ENCODE assay signal across 11 cellular contexts in the genomic region with DNA sequence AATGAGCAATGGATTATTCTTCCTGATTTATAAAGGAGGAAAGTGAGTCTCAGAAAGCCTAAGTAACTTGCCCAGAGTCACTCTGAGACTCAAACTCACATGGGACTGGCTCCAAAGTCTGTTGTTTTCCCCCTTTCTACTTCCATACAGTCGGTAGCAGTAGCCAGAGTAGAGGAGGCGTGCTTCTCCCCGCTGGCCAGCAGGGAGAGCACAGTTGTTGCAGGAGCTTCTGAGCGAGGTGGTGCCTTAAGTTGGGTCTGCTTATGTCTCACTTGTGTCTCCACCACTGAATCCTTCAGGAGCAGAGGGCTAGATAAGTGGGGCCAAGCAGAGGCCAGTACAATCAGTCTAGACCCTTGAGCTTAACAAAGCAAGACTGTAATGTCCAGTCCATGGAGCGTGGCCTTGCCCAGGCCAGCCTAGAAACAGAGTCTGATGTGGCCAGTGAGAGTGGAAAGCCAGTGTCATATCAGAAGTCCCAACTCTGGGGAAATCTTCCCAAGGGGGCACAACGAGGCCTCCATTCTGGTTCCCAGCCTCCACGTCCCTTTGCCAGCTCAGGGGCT.
DNase-seq lines count a peak whose midpoint lies in the region; ATAC-seq and TF ChIP-seq lines count a peak whose summit lies in the region.
"Had no signal": no experiment of that assay in that cellular context is flagged by ENCODE, and none has a peak within 500 bp of the region (broad histone marks: within the 10 kb centered on the region; RNA-seq: fewer than 3 reads in every experiment).

No MANE protein-coding gene starts in this region.

- DNase-seq in DND-41 (no peak), IMR-90 (peak; percentile 6), mammary epithelial cell (peak; percentile 1), mesothelial cell of epicardium (ENCODE audit: low spot score in 2 of 2, unreplicated experiment in 2 of 2) (no peak), NOMO-1 (lab: John Stamatoyannopoulos, UW; ENCODE audit: unreplicated experiment in 2 of 2) (no peak), ecto neural progenitor cell (ENCODE audit: low spot score) (no peak)
- no peak for DNase-seq in effector memory CD4-positive, alpha-beta T cell
- DNase-seq: activated CD4-positive, alpha-beta T cell treated with anti-CD3 and anti-CD28 coated beads for 4 hours; left cardiac atrium; NCI-H2029 treated with DMSO at 0.1 percent for 48 hours had no signal

- no peaks in the 10 kb centered on the region for H3K9me3 ChIP-seq in DND-41 (ENCODE audit: insufficient read depth, low read length, severe bottlenecking)
- H3K9me3 ChIP-seq in IMR-90 (ENCODE audit: control insufficient read depth, insufficient read depth, low read length): no peaks in the 10 kb centered on the region
- no peaks in the 10 kb centered on the region for H3K9me3 ChIP-seq in mammary epithelial cell (replicated peaks; ENCODE audit: insufficient read depth, low read length)
- no peaks in the 10 kb centered on the region for H3K9me3 ChIP-seq in effector memory CD4-positive, alpha-beta T cell (ENCODE audit: control insufficient read depth, low read length)

- no peak overlapping the region for H2BK120ac ChIP-seq in IMR-90 (ENCODE audit: low read depth, low read length)

- no peak for TF ChIP-seq POLR2A in IMR-90 (IDR thresholded peaks at IDR 0.05; ENCODE audit: low read depth, low read length)

- H3K56ac ChIP-seq in IMR-90 (ENCODE audit: extremely low read depth, insufficient read depth, low read length): no peak overlapping the region

- H3K9ac ChIP-seq in DND-41 (ENCODE audit: low read depth, low read length): no peak overlapping the region
- H3K9ac ChIP-seq in IMR-90 (ENCODE audit: low read depth, low read length): no peak overlapping the region
- H3K9ac ChIP-seq in mammary epithelial cell (ENCODE audit: insufficient read depth, low read length): no peak overlapping the region

- H4K5ac ChIP-seq in IMR-90 (ENCODE audit: low read depth, low read length): no peak overlapping the region

- H2BK5ac ChIP-seq in IMR-90 (ENCODE audit: low read depth, low read length, poor library complexity, severe bottlenecking): no peak overlapping the region

- H3K27ac ChIP-seq in DND-41 (ENCODE audit: low read length) (no peak overlapping the region), IMR-90 (ENCODE audit: insufficient read depth, low read length) (no peak overlapping the region), mammary epithelial cell (ENCODE audit: insufficient read depth, low read depth, low read length) (no peak overlapping the region)
- H3K27ac ChIP-seq in effector memory CD4-positive, alpha-beta T cell (ENCODE audit: insufficient read depth, low read length, poor library complexity, severe bottlenecking): no peak overlapping the region

- no peak overlapping the region for H3K27ac Mint-ChIP-seq in mesothelial cell of epicardium

- H3K27me3 ChIP-seq in DND-41 (ENCODE audit: insufficient read depth, low read length, poor library complexity): peaks cover 24% of the 10 kb centered on the region
- no peaks in the 10 kb centered on the region for H3K27me3 ChIP-seq in IMR-90 (ENCODE audit: control insufficient read depth, insufficient read depth, low read length)
- no peaks in the 10 kb centered on the region for H3K27me3 ChIP-seq in mammary epithelial cell (ENCODE audit: insufficient read depth, low read length)
- no peaks in the 10 kb centered on the region for H3K27me3 ChIP-seq in effector memory CD4-positive, alpha-beta T cell (replicated peaks; ENCODE audit: control insufficient read depth, insufficient read depth, low read length, poor library complexity, severe bottlenecking)

- no peaks in the 10 kb centered on the region for H3K9me1 ChIP-seq in IMR-90 (ENCODE audit: insufficient read depth, low read length)

- WGBS in IMR-90 (ENCODE audit: extremely low coverage in 2 of 2, insufficient read length in 1 of 2), 2 experiments: 40% methylated on average over 3 of the region's 7 CpGs; no CpG with 5 or more reads in 1 of the 2 experiments
- 47% methylated on average over 7 of the region's 7 CpGs for WGBS in mammary epithelial cell (ENCODE audit: low coverage, missing lambda C conversion rate)

- dilution Hi-C loops in IMR-90 (cut with HindIII; ENCODE audit: low sequenced_read_pairs, unreplicated experiment): no loop called here
- dilution Hi-C loops in mammary epithelial cell (cut with HindIII; ENCODE audit: low sequenced_read_pairs): no loop called here

- peaks cover 22% of the 10 kb centered on the region for H3K27me3 Mint-ChIP-seq in mesothelial cell of epicardium (ENCODE audit: low read depth)

- H2AK5ac ChIP-seq in IMR-90 (ENCODE audit: low read depth, low read length): no peak overlapping the region

- H3K36me3 ChIP-seq in DND-41 (ENCODE audit: insufficient read depth, low read length) (no peaks in the 10 kb centered on the region), IMR-90 (ENCODE audit: control insufficient read depth, insufficient read depth, low read length) (no peaks in the 10 kb centered on the region), mammary epithelial cell (ENCODE audit: insufficient read depth, low read length) (no peaks in the 10 kb centered on the region)
- H3K36me3 ChIP-seq in effector memory CD4-positive, alpha-beta T cell (ENCODE audit: control insufficient read depth, insufficient read depth, low read length): no peaks in the 10 kb centered on the region

- no peak overlapping the region for H3K14ac ChIP-seq in IMR-90 (replicated peaks; ENCODE audit: low read depth, low read length)

- H3K4ac ChIP-seq in IMR-90 (ENCODE audit: low read depth, low read length): no peak overlapping the region

- H2BK20ac ChIP-seq in IMR-90 (ENCODE audit: low read depth, low read length): no peak overlapping the region

- H3K4me2 ChIP-seq in DND-41 (ENCODE audit: insufficient read depth, low read length): no peak overlapping the region
- no peak overlapping the region for H3K4me2 ChIP-seq in IMR-90 (ENCODE audit: low read depth, low read length)
- H3K4me2 ChIP-seq in mammary epithelial cell (ENCODE audit: insufficient read depth, low read depth, low read length): no peak overlapping the region

- no peak overlapping the region for H2BK15ac ChIP-seq in IMR-90 (ENCODE audit: low read depth, low read length)

- H3K36me3 Mint-ChIP-seq in mesothelial cell of epicardium: no peaks in the 10 kb centered on the region

- H3K79me2 ChIP-seq in DND-41 (ENCODE audit: insufficient read depth, low read length) (no peaks in the 10 kb centered on the region), mammary epithelial cell (ENCODE audit: insufficient read depth, low read length) (no peaks in the 10 kb centered on the region)

- no peak overlapping the region for H4K8ac ChIP-seq in IMR-90 (ENCODE audit: low read depth in 2 of 2, low read length in 2 of 2)

- POLR2A ChIA-PET in IMR-90 (lab: Charles Lee; ENCODE audit: unreplicated experiment): no interaction called here

- H4K91ac ChIP-seq in IMR-90 (ENCODE audit: insufficient read depth, low read depth, low read length): no peak overlapping the region

- BruUV-seq in IMR-90 (replicated peaks; lab: Mats Ljungman, UMichigan) (no TSS peak), mammary epithelial cell (replicated peaks; lab: Mats Ljungman, UMichigan) (no TSS peak)

- no peak for TF ChIP-seq RAD21 in IMR-90 (IDR thresholded peaks at IDR 0.05; ENCODE audit: low read length)

- H2AK9ac ChIP-seq in IMR-90 (replicated peaks; ENCODE audit: low read depth, low read length, poor library complexity): no peak overlapping the region

- CTCF ChIA-PET in IMR-90 (lab: Yijun Ruan, JAX) (no interaction called here), mammary epithelial cell (lab: Charles Lee; ENCODE audit: low non-redundant PET) (no interaction called here)

- no peaks in the 10 kb centered on the region for H3K4me1 Mint-ChIP-seq in mesothelial cell of epicardium

- H3K18ac ChIP-seq in IMR-90 (ENCODE audit: low read depth, low read length): no peak overlapping the region

- no peaks in the 10 kb centered on the region for H3K79me1 ChIP-seq in IMR-90 (ENCODE audit: low read depth in 1 of 2, low read length in 2 of 2)

- TF ChIP-seq CTCF in DND-41 (IDR thresholded peaks at IDR 0.05; ENCODE audit: borderline replicate concordance, extremely low read depth, low read length, poor library complexity, severe bottlenecking) (peak; percentile 45), IMR-90 (conservative IDR thresholded peaks at IDR 0.05; ENCODE audit: low read depth, low read length) (0 out of 2 replicates have a peak, but pooled peaks have one; percentile 15), mammary epithelial cell (conservative IDR thresholded peaks at IDR 0.05 in 1 of 2, IDR thresholded peaks at IDR 0.05 in 1 of 2; ENCODE audit: extremely low read depth in 1 of 2, insufficient read depth in 1 of 2, low read depth in 1 of 2, low read length in 2 of 2) (peak in 1 of 2 donors; percentile 32), mesothelial cell of epicardium (IDR thresholded peaks at IDR 0.05; ENCODE audit: unreplicated experiment) (peak; percentile 17)

- no peak overlapping the region for H3K23ac ChIP-seq in IMR-90 (ENCODE audit: low read depth, low read length)

- intact Hi-C loops in IMR-90 (cut with micrococcal nuclease) (no loop called here), mammary epithelial cell (cut with micrococcal nuclease) (no loop called here)

- no peaks in the 10 kb centered on the region for H3K9me3 Mint-ChIP-seq in mesothelial cell of epicardium

- H3K4me3 Mint-ChIP-seq in mesothelial cell of epicardium: no peak overlapping the region

- ATAC-seq in DND-41 (ENCODE audit: insufficient read depth, low read depth) (no peak), IMR-90 (ENCODE audit: low read depth) (peak; percentile 80), GM19395 (IDR thresholded peaks at IDR 0.05; ENCODE audit: unreplicated experiment) (no peak)

- no peak overlapping the region for H2AFZ ChIP-seq in DND-41 (ENCODE audit: low read depth, low read length)
- peak overlapping the region; percentile 33 for H2AFZ ChIP-seq in IMR-90 (replicated peaks; ENCODE audit: low read length, poor library complexity)
- H2AFZ ChIP-seq in mammary epithelial cell (ENCODE audit: low read depth, low read length): no peak overlapping the region

- H3K4me1 ChIP-seq in DND-41 (ENCODE audit: insufficient read depth, low read length) (no peaks in the 10 kb centered on the region), IMR-90 (ENCODE audit: control insufficient read depth, insufficient read depth, low read length) (no peaks in the 10 kb centered on the region), mammary epithelial cell (ENCODE audit: insufficient read depth, low read length) (no peaks in the 10 kb centered on the region)
- no peaks in the 10 kb centered on the region for H3K4me1 ChIP-seq in effector memory CD4-positive, alpha-beta T cell (ENCODE audit: control insufficient read depth, insufficient read depth, low read length, poor library complexity, severe bottlenecking)

- in situ Hi-C loops in IMR-90 (cut with MboI; ENCODE audit: low sequenced_read_pairs): no loop called here
- in situ Hi-C loops in mammary epithelial cell (cut with MboI; ENCODE audit: low sequenced_read_pairs in 2 of 2): no loop called here

- H3K4me3 ChIP-seq in DND-41 (ENCODE audit: low read depth in 1 of 2, low read length in 2 of 2) (no peak overlapping the region), IMR-90 (ENCODE audit: insufficient read depth, low read depth, low read length) (no peak overlapping the region), mammary epithelial cell (replicated peaks in 1 of 3; ENCODE audit: insufficient read depth in 1 of 3, low read depth in 2 of 3, low read length in 3 of 3) (no peak overlapping the region)
- H3K4me3 ChIP-seq in effector memory CD4-positive, alpha-beta T cell (ENCODE audit: insufficient read depth, low read depth, low read length, poor library complexity, severe bottlenecking): no peak overlapping the region

- no peaks in the 10 kb centered on the region for H4K20me1 ChIP-seq in DND-41 (ENCODE audit: insufficient read depth, low read length)
- H4K20me1 ChIP-seq in IMR-90 (ENCODE audit: insufficient read depth, low read length): no peaks in the 10 kb centered on the region
- H4K20me1 ChIP-seq in mammary epithelial cell (ENCODE audit: insufficient read depth, low read length): no peaks in the 10 kb centered on the region

Comparison
In these comparisons a context has a peak if more than half of its experiments do, and no peak if none do; other contexts are left out.
1. DNase-seq: peak in IMR-90 (single experiment) and mammary epithelial cell (single experiment); none in DND-41 (single experiment), mesothelial cell of epicardium (0 of 2), NOMO-1 (0 of 2), ecto neural progenitor cell (single experiment) and effector memory CD4-positive, alpha-beta T cell (0 of 3).